31 cellular contexts compared by ENCODE assay signal in the genomic region with DNA sequence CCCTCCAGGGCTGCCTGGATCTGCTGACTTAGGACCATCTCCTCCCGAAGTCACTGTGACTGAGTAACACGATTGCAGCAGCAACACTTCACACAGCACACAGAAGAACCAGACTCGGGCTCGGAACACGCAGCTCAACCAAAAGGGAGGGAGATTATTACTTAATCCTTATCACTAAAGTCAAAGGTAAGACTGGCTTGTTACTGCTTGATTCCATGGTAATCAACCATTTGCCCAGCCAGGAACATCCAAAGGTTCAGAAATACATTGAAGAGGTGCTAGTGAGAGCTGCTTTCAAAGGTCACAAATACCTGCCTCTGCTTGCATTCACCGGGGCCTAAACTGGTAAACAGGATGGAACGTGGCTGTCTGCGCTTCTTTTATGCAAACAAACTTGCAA. TPM values are rescaled to one million over a fixed set of nuclear protein-coding genes. Genes with fewer than 3 reads are reported as not detected.
DNase-seq lines count a peak whose midpoint lies in the region; ATAC-seq, FAIRE-seq and TF ChIP-seq lines count a peak whose summit lies in the region.
"Had no signal": no experiment of that assay in that cellular context is flagged by ENCODE, and none has a peak within 500 bp of the region (broad histone marks: within the 10 kb centered on the region; RNA-seq: fewer than 3 reads in every experiment).

No MANE protein-coding gene starts in this region.

- H3K27ac Mint-ChIP-seq in WTC11: peak overlapping the region; percentile 36; the same call in 1 of the 2 replicates
- H3K27ac Mint-ChIP-seq: activated B cell treated with CpG ODN at 0.5 μM for 24 hours; CD4-positive, CD25-positive, alpha-beta regulatory T cell; nephron; stimulated activated memory B cell treated with anti-CD40 and anti-IgM and Interleukin-4, amounts not matched to agents 10 μg/mL and 1 μg/mL and 100 μg/mL, for 72 hours had no signal

- dilution Hi-C loops in keratinocyte (cut with MboI; ENCODE audit: extremely low pct_ligation_motif_present, low sequenced_read_pairs): no loop called here

- H3K9me3 ChIP-seq in keratinocyte (ENCODE audit: control insufficient read depth, low read depth, low read length) (no peaks in the 10 kb centered on the region), muscle layer of duodenum (ENCODE audit: control insufficient read depth in 1 of 2, low read length in 2 of 2) (no peaks in the 10 kb centered on the region), upper lobe of left lung (no peaks in the 10 kb centered on the region)
- H3K9me3 ChIP-seq: adrenal gland, left ventricle myocardium inferior had no signal

- DNase-seq in WTC11 (ENCODE audit: low spot score) (no peak), keratinocyte (ENCODE audit: low read depth, low spot score) (no peak), upper lobe of left lung (peak in 1 of 2 donors; percentile 39), putamen (ENCODE audit: low spot score) (no peak), GM10248 (ENCODE audit: extremely low spot score) (no peak)
- DNase-seq: activated B cell treated with CpG ODN at 0.5 μM for 24 hours; activated naive CD4-positive, alpha-beta T cell treated with Interleukin-2 at 50 U/mL for 16 hours; adrenal gland; CD4-positive, CD25-positive, alpha-beta regulatory T cell; GM23248; head of caudate nucleus; left ventricle myocardium inferior; midbrain; NCI-H1092; NCI-H187; NCI-H2171 treated with DMSO at 0.1 percent for 48 hours; NCI-H510A treated with DMSO at 0.1 percent for 48 hours; NK-92 treated with Interleukin-12 subunit alpha and Interleukin-12 subunit beta, amount 100 ng/mL, for 24 hours; stimulated activated CD4-positive, alpha-beta T cell treated with anti-CD3 and anti-CD28 coated beads, Interleukin-4, amount 100 ng/mL, for 4 hours; SW 1271; T1000 had no signal

- no peaks in the 10 kb centered on the region for H3K9me1 ChIP-seq in keratinocyte (ENCODE audit: control insufficient read depth, extremely low read depth, insufficient read depth, low read length)

- peaks cover 2% of the 10 kb centered on the region; the same call in 1 of the 2 replicates for H3K36me3 Mint-ChIP-seq in WTC11
- H3K36me3 Mint-ChIP-seq: brain; CD4-positive, CD25-positive, alpha-beta regulatory T cell; stimulated activated memory B cell treated with anti-CD40 and anti-IgM and Interleukin-4, amounts not matched to agents 10 μg/mL and 1 μg/mL and 100 μg/mL, for 72 hours had no signal

- peaks cover 24% of the 10 kb centered on the region for H3K4me1 ChIP-seq in keratinocyte (ENCODE audit: control insufficient read depth, extremely low read depth, insufficient read depth, low read length)
- no peaks in the 10 kb centered on the region for H3K4me1 ChIP-seq in muscle layer of duodenum (ENCODE audit: control insufficient read depth in 1 of 2, insufficient read depth in 2 of 2, low read length in 2 of 2)
- H3K4me1 ChIP-seq in upper lobe of left lung: peaks cover 17 to 46% (median 28%) of the 10 kb centered on the region in 4 donors
- H3K4me1 ChIP-seq: adrenal gland, left ventricle myocardium inferior had no signal

- H3K4me1 Mint-ChIP-seq in WTC11: peaks cover 35% of the 10 kb centered on the region
- H3K4me1 Mint-ChIP-seq: activated B cell treated with CpG ODN at 0.5 μM for 24 hours; brain; CD4-positive, CD25-positive, alpha-beta regulatory T cell; stimulated activated memory B cell treated with anti-CD40 and anti-IgM and Interleukin-4, amounts not matched to agents 10 μg/mL and 1 μg/mL and 100 μg/mL, for 72 hours had no signal

- peak overlapping the region; percentile 76 for H3K4me2 ChIP-seq in keratinocyte (ENCODE audit: control insufficient read depth, extremely low read depth, insufficient read depth, low read depth, low read length)

- TF ChIP-seq CTCF in WTC11 (IDR thresholded peaks at IDR 0.05) (no peak), keratinocyte (optimal IDR thresholded peaks at IDR 0.05 in 1 of 3, IDR thresholded peaks at IDR 0.05 in 1 of 3, conservative IDR thresholded peaks at IDR 0.05 in 1 of 3; ENCODE audit: extremely low read depth in 1 of 3, insufficient read depth in 2 of 3, low read length in 3 of 3) (no peak), upper lobe of left lung (IDR thresholded peaks at IDR 0.05) (no peak), GM10248 (IDR thresholded peaks at IDR 0.05; ENCODE audit: control extremely low read depth, extremely low read depth, low read depth, missing control alignments) (no peak)

- TF ChIP-seq EP300 in upper lobe of left lung (IDR thresholded peaks at IDR 0.05): no peak

- no peak for ATAC-seq in WTC11
- ATAC-seq in upper lobe of left lung (ENCODE audit: low FRiP score in 2 of 2): no peak
- ATAC-seq in HG03432 (IDR thresholded peaks at IDR 0.05; ENCODE audit: unreplicated experiment): no peak
- ATAC-seq in HG02870 (IDR thresholded peaks at IDR 0.05; ENCODE audit: unreplicated experiment): no peak
- ATAC-seq: sciatic nerve; stimulated activated memory B cell treated with anti-CD40 and anti-IgM and Interleukin-4, amounts not matched to agents 10 μg/mL and 1 μg/mL and 100 μg/mL, for 72 hours had no signal

- H4K20me1 ChIP-seq in keratinocyte (ENCODE audit: control insufficient read depth, extremely low read depth, insufficient read depth, low read length): no peaks in the 10 kb centered on the region

- H2AFZ ChIP-seq in keratinocyte (ENCODE audit: control insufficient read depth, low read length): peak overlapping the region; percentile 89
- H2AFZ ChIP-seq: GM23248 had no signal

- no peak overlapping the region for H3K27ac ChIP-seq in keratinocyte (ENCODE audit: control insufficient read depth, insufficient read depth, low read length)
- peak overlapping the region; percentile 16 for H3K27ac ChIP-seq in muscle layer of duodenum (ENCODE audit: low read length)
- peak overlapping the region; percentile 12 to 70 (median 52) for H3K27ac ChIP-seq in upper lobe of left lung
- H3K27ac ChIP-seq: adrenal gland, GM23248, left ventricle myocardium inferior had no signal

- no peaks in the 10 kb centered on the region for H3K9me3 Mint-ChIP-seq in WTC11
- H3K9me3 Mint-ChIP-seq: activated B cell treated with CpG ODN at 0.5 μM for 24 hours; nephron; stimulated activated memory B cell treated with anti-CD40 and anti-IgM and Interleukin-4, amounts not matched to agents 10 μg/mL and 1 μg/mL and 100 μg/mL, for 72 hours had no signal

- no peaks in the 10 kb centered on the region for H3K36me3 ChIP-seq in keratinocyte (ENCODE audit: control insufficient read depth in 2 of 2, extremely low read depth in 1 of 2, insufficient read depth in 2 of 2, low read length in 2 of 2)
- H3K36me3 ChIP-seq in muscle layer of duodenum (ENCODE audit: control insufficient read depth in 1 of 2, insufficient read depth in 2 of 2, low read length in 2 of 2): no peaks in the 10 kb centered on the region
- no peaks in the 10 kb centered on the region for H3K36me3 ChIP-seq in upper lobe of left lung
- H3K36me3 ChIP-seq: adrenal gland, left ventricle myocardium inferior had no signal

- peak; percentile 48 for FAIRE-seq in keratinocyte (lab: Jason Lieb, UNC)
- FAIRE-seq: RCC 7860 had no signal

- CTCF ChIA-PET in WTC11 (lab: Charles Lee) (interaction anchor here (0.7 to 3.2 kb wide), 3 partner anchors 9 to 536 kb away, joined by 3 to 10 read pairs (median 6); no protein-coding TSS in a partner anchor), GM10248 (lab: Yijun Ruan, JAX) (interaction anchor here (0.7 to 1.3 kb wide), 3 partner anchors 9 to 57 kb away, joined by 3 read pairs; no protein-coding TSS in a partner anchor)

- 63 to 69% methylated on average over 8 of the region's 8 CpGs for WGBS in upper lobe of left lung, 2 donors

- H3K4me3 ChIP-seq in keratinocyte (ENCODE audit: control insufficient read depth in 2 of 3, extremely low read depth in 1 of 3, insufficient read depth in 2 of 3, low read depth in 1 of 3, low read length in 3 of 3): peak overlapping the region in 1 of 3 experiments; percentile 48
- no peak overlapping the region for H3K4me3 ChIP-seq in muscle layer of duodenum (ENCODE audit: low read depth in 1 of 2, low read length in 2 of 2)
- no peak overlapping the region for H3K4me3 ChIP-seq in upper lobe of left lung
- H3K4me3 ChIP-seq: adrenal gland, GM23248, left ventricle myocardium inferior had no signal

- H3K79me2 ChIP-seq in keratinocyte (ENCODE audit: control insufficient read depth, insufficient read depth, low read length): no peaks in the 10 kb centered on the region

- POLR2A ChIA-PET in WTC11 (lab: Charles Lee) (no interaction called here), GM10248 (lab: Yijun Ruan, JAX) (no interaction called here)

- H3K27me3 Mint-ChIP-seq in WTC11 (ENCODE audit: low read depth): peaks cover 14% of the 10 kb centered on the region

- H3K4me3 Mint-ChIP-seq in WTC11: no peak overlapping the region
- H3K4me3 Mint-ChIP-seq: activated B cell treated with CpG ODN at 0.5 μM for 24 hours; brain; CD4-positive, CD25-positive, alpha-beta regulatory T cell; nephron; stimulated activated memory B cell treated with anti-CD40 and anti-IgM and Interleukin-4, amounts not matched to agents 10 μg/mL and 1 μg/mL and 100 μg/mL, for 72 hours had no signal

- TF ChIP-seq POLR2A in upper lobe of left lung (IDR thresholded peaks at IDR 0.05): no peak

- H3K27me3 ChIP-seq in keratinocyte (ENCODE audit: control insufficient read depth, extremely low read depth, insufficient read depth, low read length) (no peaks in the 10 kb centered on the region), muscle layer of duodenum (ENCODE audit: low read depth, low read length) (no peaks in the 10 kb centered on the region), upper lobe of left lung (no peaks in the 10 kb centered on the region)
- H3K27me3 ChIP-seq: adrenal gland had no signal

- H3K9ac ChIP-seq in keratinocyte (ENCODE audit: control insufficient read depth, extremely low read depth, insufficient read depth, low read length): no peak overlapping the region
- H3K9ac ChIP-seq: GM23248 had no signal

RNA-seq across cellular contexts. Expression of gene FBP1, which starts 7.7 kb away (rescaled TPM):
- total RNA-seq in WTC11 (2021) (5.7 to 6.4 TPM (median 5.8 TPM) in 3 replicates), upper lobe of left lung (100 to 1,000 TPM in 5 of 6 donors, 10 to 100 TPM in 1; 67.1 to 423 (median 158) TPM)
- 0.16 to 0.29 TPM (median 0.26 TPM) in 3 replicates for polyA plus RNA-seq in keratinocyte
- 0.59 TPM for polyA plus RNA-seq in keratinocyte (2011; ENCODE audit: low read depth)
- 0.26 and 0.51 TPM in 2 replicates for polyA plus RNA-seq in keratinocyte (2011; cell fraction: cytosol; rRNA removed)
- 0.13 and 0.27 TPM in 2 replicates for polyA plus RNA-seq in keratinocyte (2011; cell fraction: nucleus; rRNA removed)
- polyA plus RNA-seq in keratinocyte (2012; ENCODE audit: low replicate concordance): 0.14 and 0.32 TPM in 2 replicates
- not detected in 3 replicates for polyA minus RNA-seq in keratinocyte
- not detected for polyA minus RNA-seq in keratinocyte (2011; cell fraction: cytosol; rRNA and poly(A)+ RNA removed)
- not detected in 2 replicates for polyA minus RNA-seq in keratinocyte (2011; cell fraction: nucleus; rRNA and poly(A)+ RNA removed)
- total RNA-seq: chondrocyte, GM23248 had no signal
- polyA plus RNA-seq: GM23248 had no signal

RNA-seq across cellular contexts. Expression of gene FBP2, which starts 38.0 kb away (rescaled TPM):
- total RNA-seq in WTC11 (2021) (not detected in 3 replicates), upper lobe of left lung (under 1 TPM in 1 of 6 donors, not detected in 5; 0.49 TPM)
- polyA plus RNA-seq in keratinocyte: not detected in 3 replicates
- polyA plus RNA-seq in keratinocyte (2011; ENCODE audit: low read depth): not detected
- polyA plus RNA-seq in keratinocyte (2011; cell fraction: cytosol; rRNA removed): not detected in 2 replicates
- not detected in 2 replicates for polyA plus RNA-seq in keratinocyte (2011; cell fraction: nucleus; rRNA removed)
- polyA plus RNA-seq in keratinocyte (2012; ENCODE audit: low replicate concordance): not detected in 2 replicates
- polyA minus RNA-seq in keratinocyte: not detected in 3 replicates
- not detected for polyA minus RNA-seq in keratinocyte (2011; cell fraction: cytosol; rRNA and poly(A)+ RNA removed)
- polyA minus RNA-seq in keratinocyte (2011; cell fraction: nucleus; rRNA and poly(A)+ RNA removed): not detected in 2 replicates
- total RNA-seq: activated B cell treated with CpG ODN at 0.5 μM for 24 hours; CD4-positive, CD25-positive, alpha-beta regulatory T cell; chondrocyte; epithelial cell of proximal tubule; GM23248; sciatic nerve had no signal
- polyA plus RNA-seq: CD4-positive, CD25-positive, alpha-beta regulatory T cell; GM23248 had no signal
